Comparison of ENCODE assay signal across 21 cellular contexts in the genomic region with DNA sequence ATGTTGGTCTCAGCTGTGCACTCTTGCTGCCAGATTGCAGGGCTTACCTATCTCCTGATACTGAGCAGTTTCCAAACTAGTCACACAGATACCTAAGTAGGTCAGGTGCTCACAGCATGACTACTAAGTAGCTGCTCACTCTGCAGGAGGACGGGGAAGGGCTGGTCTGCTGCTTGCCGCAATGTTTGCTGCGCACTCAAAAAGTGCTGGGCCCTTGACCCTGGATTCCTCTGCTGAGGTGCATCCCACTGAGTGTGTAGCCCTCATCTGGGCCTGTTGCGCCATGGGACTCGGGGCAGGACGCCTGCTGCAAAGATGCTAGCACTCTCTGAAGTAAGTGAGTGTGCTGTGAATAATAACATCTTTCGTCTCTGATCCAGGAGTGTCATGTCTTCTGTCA. TPM values are rescaled to one million over a fixed set of nuclear protein-coding genes. Genes with fewer than 3 reads are reported as not detected.
DNase-seq lines count a peak whose midpoint lies in the region; ATAC-seq, FAIRE-seq and TF ChIP-seq lines count a peak whose summit lies in the region.
"Had no signal": no experiment of that assay in that cellular context is flagged by ENCODE, and none has a peak within 500 bp of the region (broad histone marks: within the 10 kb centered on the region; RNA-seq: fewer than 3 reads in every experiment).

No MANE protein-coding gene starts in this region.

- ATAC-seq in left lung: peak; percentile 18
- ATAC-seq in heart right ventricle: no peak

- H3K27me3 ChIP-seq in ascending aorta (no peaks in the 10 kb centered on the region), left lung (no peaks in the 10 kb centered on the region), heart right ventricle (no peaks in the 10 kb centered on the region), thyroid gland (no peaks in the 10 kb centered on the region)
- H3K27me3 ChIP-seq: esophagus squamous epithelium had no signal

- no peak overlapping the region for H3K4me3 ChIP-seq in ascending aorta
- no peak overlapping the region for H3K4me3 ChIP-seq in left lung
- no peak overlapping the region for H3K4me3 ChIP-seq in heart right ventricle
- no peak overlapping the region for H3K4me3 ChIP-seq in thyroid gland (replicated peaks in 1 of 3)
- H3K4me3 ChIP-seq: esophagus squamous epithelium, mucosa of descending colon had no signal

- 95 to 96% methylated on average over 7 of the region's 7 CpGs for WGBS in heart right ventricle, 2 donors
- WGBS in thyroid gland, 2 donors: 94 to 95% methylated on average over 7 of the region's 7 CpGs

- intact Hi-C loops in ascending aorta (cut with DNase I) (loop anchor here (2.0 to 10.0 kb wide), 4 partner anchors 40 to 195 kb away; no protein-coding TSS in a partner anchor), left lung (cut with DNase I) (no loop called here), heart right ventricle (cut with DNase I) (no loop called here), thyroid gland (cut with DNase I) (no loop called here)

- TF ChIP-seq POLR2A in thyroid gland (IDR thresholded peaks at IDR 0.05): no peak
- TF ChIP-seq POLR2A in H54 (IDR thresholded peaks at IDR 0.05; ENCODE audit: low read depth, low read length): no peak

- H3K36me3 ChIP-seq in ascending aorta (no peaks in the 10 kb centered on the region), left lung (no peaks in the 10 kb centered on the region), heart right ventricle (no peaks in the 10 kb centered on the region), thyroid gland (no peaks in the 10 kb centered on the region)
- H3K36me3 ChIP-seq: esophagus squamous epithelium had no signal

- H3K27ac ChIP-seq in ascending aorta (peak overlapping the region; percentile 74 to 87), left lung (peak overlapping the region in 1 of 2 donors; percentile 20), heart right ventricle (peak overlapping the region in 1 of 10 donors; percentile 59), thyroid gland (no peak overlapping the region)

- TF ChIP-seq CTCF in ascending aorta (IDR thresholded peaks at IDR 0.05): no peak
- TF ChIP-seq CTCF in left lung (IDR thresholded peaks at IDR 0.05): no peak
- TF ChIP-seq CTCF in heart right ventricle (IDR thresholded peaks at IDR 0.05): no peak
- no peak for TF ChIP-seq CTCF in thyroid gland (IDR thresholded peaks at IDR 0.05)

- peaks cover 0 to 7% of the 10 kb centered on the region in 2 donors for H3K4me1 ChIP-seq in ascending aorta
- H3K4me1 ChIP-seq in left lung: no peaks in the 10 kb centered on the region
- peaks cover 0 to 32% (median 0%) of the 10 kb centered on the region in 9 donors for H3K4me1 ChIP-seq in heart right ventricle
- H3K4me1 ChIP-seq in thyroid gland: no peaks in the 10 kb centered on the region

- FAIRE-seq in H54 (lab: Jason Lieb, UNC): no peak
- FAIRE-seq: HTR-8/SVneo had no signal

- peak; percentile 4 for DNase-seq in stimulated activated CD4-positive, alpha-beta T cell treated with anti-CD3 and anti-CD28 coated beads, Interleukin-4, amount 100 ng/mL, for 24 hours
- no peak for DNase-seq in stimulated activated CD4-positive, alpha-beta T cell treated with anti-CD3 and anti-CD28 coated beads, Interleukin-4, amount 100 ng/mL, for 1 hour
- no peak for DNase-seq in ascending aorta (ENCODE audit: low spot score in 2 of 2)
- no peak for DNase-seq in left lung
- DNase-seq in heart right ventricle: no peak
- no peak for DNase-seq in thyroid gland
- no peak for DNase-seq in H54 (ENCODE audit: insufficient read length, low spot score)
- DNase-seq in 8988T: no peak
- DNase-seq: activated naive CD4-positive, alpha-beta T cell treated with anti-CD3 and anti-CD28 coated beads, Interleukin-2, amount 10 ng/mL, durations not matched to agents 7 days and 5 days; DND-41; esophagus squamous epithelium; glutamatergic neuron; mucosa of descending colon; NCI-H1092 treated with DMSO at 0.1 percent for 48 hours; NCI-H2029 treated with DMSO at 0.1 percent for 48 hours; stimulated activated CD4-positive, alpha-beta T cell treated with anti-CD3 and anti-CD28 coated beads, Interleukin-12 subunit alpha, Interleukin-12 subunit beta, amount 100 ng/mL, for 4 hours; stimulated activated CD8-positive, alpha-beta memory T cell treated with anti-CD3 and anti-CD28 coated beads, Interleukin-4, amount 100 ng/mL, for 48 hours; substantia nigra had no signal

- H3K9me3 ChIP-seq in ascending aorta: no peaks in the 10 kb centered on the region
- no peaks in the 10 kb centered on the region for H3K9me3 ChIP-seq in left lung
- H3K9me3 ChIP-seq in heart right ventricle: peaks cover 0 to 14% (median 0%) of the 10 kb centered on the region in 11 donors
- H3K9me3 ChIP-seq in thyroid gland: no peaks in the 10 kb centered on the region
- H3K9me3 ChIP-seq: esophagus squamous epithelium, mucosa of descending colon had no signal

RNA-seq across cellular contexts. Expression of a gene that starts 59.2 kb away (rescaled TPM):
- total RNA-seq in ascending aorta (98.8 TPM), left lung (10 to 100 TPM; 10.6 to 16.5 TPM), heart right ventricle (10 to 100 TPM in 1 of 10 donors, 1 to 10 TPM in 9; 3.2 to 22.1 (median 5.5) TPM), thyroid gland (10 to 100 TPM; 15.2 to 99.7 (median 46.0) TPM)
- 10 to 100 TPM in 1 of 2 donors, 1 to 10 TPM in 1; 6.1 to 10.2 TPM for polyA plus RNA-seq in heart right ventricle
- total RNA-seq: neural crest cell; T-helper 1 cell treated with Interleukin-12 subunit alpha and Interleukin-12 subunit beta and Interleukin-4 antibody, amounts not matched to agents 30 ng/mL and 1 ng/mL, for 36 hours had no signal

Comparison
In these comparisons a context has a peak if more than half of its experiments do, and no peak if none do; other contexts are left out.
1. H3K27ac ChIP-seq: peak in ascending aorta (2 of 2); none in thyroid gland (0 of 3).